ENCODE assay signal across 11 cellular contexts in genomic region chr5:140569197-140569596, GRCh38. TPM values are rescaled to one million over a fixed set of nuclear protein-coding genes. Genes with fewer than 3 reads are reported as not detected.
A peak's percentile ranks its signal among the peaks of the same experiment; 100 is the strongest.
DNase-seq lines count a peak whose midpoint lies in the region; ATAC-seq and TF ChIP-seq lines count a peak whose summit lies in the region.
"Had no signal": no experiment of that assay in that cellular context is flagged by ENCODE, and none has a peak within 500 bp of the region (broad histone marks: within the 10 kb centered on the region; RNA-seq: fewer than 3 reads in every experiment).

No MANE protein-coding gene starts in this region.

- CTCF ChIA-PET in CD8-positive, alpha-beta memory T cell (lab: Charles Lee): interaction anchor here (3.2 kb wide), 1 partner anchor 22 kb away, joined by 14 read pairs; the partner anchor contains the start of gene EIF4EBP3

- no peak for TF ChIP-seq CTCF in adrenal gland (IDR thresholded peaks at IDR 0.05)

- POLR2A ChIA-PET in CD8-positive, alpha-beta memory T cell (lab: Charles Lee): interaction anchor here (0.7 to 1.3 kb wide), 2 partner anchors 12 to 63 kb away, joined by 3 to 4 read pairs; partner anchors contain the start of genes CD14 and SRA1

- peak overlapping the region; percentile 17 for H3K4me3 ChIP-seq in CD8-positive, alpha-beta memory T cell (ENCODE audit: low read length)
- no peak overlapping the region for H3K4me3 ChIP-seq in adrenal gland
- H3K4me3 ChIP-seq: hepatocyte had no signal

- DNase-seq in CD8-positive, alpha-beta memory T cell: no peak
- DNase-seq in adrenal gland (peak in 3 of 7 donors; percentile 12 to 54 (median 16)), pons (ENCODE audit: low spot score) (peak; percentile 55), NCI-H187 (lab: John Stamatoyannopoulos, UW) (no peak), kidney glomerular epithelial cell (lab: John Stamatoyannopoulos, UW) (no peak), NCI-H748 treated with DMSO at 0.1 percent for 48 hours (lab: John Stamatoyannopoulos, UW) (no peak), T1000 (lab: John Stamatoyannopoulos, UW) (no peak)
- DNase-seq: amniotic stem cell, SHP77 treated with DMSO at 0.1 percent for 48 hours had no signal

- H3K27me3 ChIP-seq in CD8-positive, alpha-beta memory T cell (ENCODE audit: insufficient read depth, low read length, poor library complexity, severe bottlenecking): no peaks in the 10 kb centered on the region
- no peaks in the 10 kb centered on the region for H3K27me3 ChIP-seq in adrenal gland
- H3K27me3 ChIP-seq: hepatocyte had no signal

- intact Hi-C loops in adrenal gland (cut with DNase I): no loop called here

- H3K27ac ChIP-seq in CD8-positive, alpha-beta memory T cell (ENCODE audit: low read depth, low read length): peak overlapping the region; percentile 27
- peak overlapping the region in 4 of 5 donors; percentile 30 to 64 (median 50) for H3K27ac ChIP-seq in adrenal gland
- H3K27ac ChIP-seq: hepatocyte had no signal

- H3K27ac Mint-ChIP-seq in CD8-positive, alpha-beta memory T cell: peak overlapping the region; percentile 95 to 99 (median 97)

- peaks cover 0 to 53% (median 9%) of the 10 kb centered on the region in 3 donors for H3K36me3 Mint-ChIP-seq in CD8-positive, alpha-beta memory T cell

- H3K9me3 ChIP-seq in CD8-positive, alpha-beta memory T cell (ENCODE audit: low read length): no peaks in the 10 kb centered on the region
- H3K9me3 ChIP-seq in adrenal gland (replicated peaks in 1 of 3): no peaks in the 10 kb centered on the region

- no peak for TF ChIP-seq POLR2A in adrenal gland (IDR thresholded peaks at IDR 0.05)

- peaks cover 32% of the 10 kb centered on the region for H3K4me1 ChIP-seq in CD8-positive, alpha-beta memory T cell (ENCODE audit: insufficient read depth, low read length)
- peaks cover 9 to 54% of the 10 kb centered on the region in 2 donors for H3K4me1 ChIP-seq in adrenal gland (replicated peaks in 1 of 2)

- H3K9me3 Mint-ChIP-seq in CD8-positive, alpha-beta memory T cell: no peaks in the 10 kb centered on the region

- H3K36me3 ChIP-seq in CD8-positive, alpha-beta memory T cell (ENCODE audit: insufficient read depth, low read length): peaks cover 8% of the 10 kb centered on the region
- H3K36me3 ChIP-seq in adrenal gland (replicated peaks in 1 of 2): peaks cover 0 to 28% of the 10 kb centered on the region in 2 donors

- peak; percentile 32 for ATAC-seq in GM21447 (IDR thresholded peaks at IDR 0.05; ENCODE audit: unreplicated experiment)

- 53 to 67% (median 55%) methylated on average over 4 of the region's 4 CpGs for WGBS in adrenal gland, 4 donors

- H3K27me3 Mint-ChIP-seq in CD8-positive, alpha-beta memory T cell: no peaks in the 10 kb centered on the region

- H3K4me1 Mint-ChIP-seq in CD8-positive, alpha-beta memory T cell: peaks cover 31 to 59% (median 38%) of the 10 kb centered on the region in 3 donors

- peak overlapping the region; percentile 73 to 89 (median 80) for H3K4me3 Mint-ChIP-seq in CD8-positive, alpha-beta memory T cell

RNA-seq across cellular contexts. Expression of gene SLC35A4, which starts 4.6 kb away (rescaled TPM):
- 100 to 1,000 TPM; 120 to 126 TPM for total RNA-seq in CD8-positive, alpha-beta memory T cell
- polyA plus RNA-seq in CD8-positive, alpha-beta memory T cell: 105 TPM
- 100 to 1,000 TPM in 3 of 8 donors, 10 to 100 TPM in 5; 73.8 to 133 (median 90.2) TPM for total RNA-seq in adrenal gland
- 100 to 1,000 TPM in 1 of 3 donors, 10 to 100 TPM in 2; 42.1 to 135 (median 45.0) TPM for polyA plus RNA-seq in adrenal gland

RNA-seq across cellular contexts. Expression of gene APBB3, which starts 4.8 kb away (rescaled TPM):
- 10 to 100 TPM; 14.1 to 17.0 TPM for total RNA-seq in CD8-positive, alpha-beta memory T cell
- polyA plus RNA-seq in CD8-positive, alpha-beta memory T cell: 3.5 TPM
- total RNA-seq in adrenal gland: 10 to 100 TPM; 14.0 to 61.2 (median 36.1) TPM
- polyA plus RNA-seq in adrenal gland: 100 to 1,000 TPM in 2 of 3 donors, 10 to 100 TPM in 1; 25.6 to 163 (median 142) TPM

RNA-seq across cellular contexts. Expression of gene SRA1, which starts 11.9 kb away (rescaled TPM):
- 10 to 100 TPM; 59.6 to 60.7 TPM for total RNA-seq in CD8-positive, alpha-beta memory T cell
- polyA plus RNA-seq in CD8-positive, alpha-beta memory T cell: 36.1 TPM
- total RNA-seq in adrenal gland: 100 to 1,000 TPM in 1 of 8 donors, 10 to 100 TPM in 7; 31.3 to 156 (median 45.0) TPM
- polyA plus RNA-seq in adrenal gland: 100 to 1,000 TPM in 2 of 3 donors, 10 to 100 TPM in 1; 96.3 to 115 (median 101) TPM

RNA-seq across cellular contexts. Expression of gene EIF4EBP3, which starts 21.7 kb away (rescaled TPM):
- total RNA-seq in CD8-positive, alpha-beta memory T cell: 10 to 100 TPM; 11.1 to 11.9 TPM
- 22.2 TPM for polyA plus RNA-seq in CD8-positive, alpha-beta memory T cell
- total RNA-seq in adrenal gland: 10 to 100 TPM in 7 of 8 donors, 1 to 10 TPM in 1; 7.3 to 80.5 (median 40.7) TPM
- 100 to 1,000 TPM in 2 of 3 donors, 1 to 10 TPM in 1; 7.9 to 158 (median 121) TPM for polyA plus RNA-seq in adrenal gland
